ENCODE assay signal across 26 cellular contexts in the genomic region with DNA sequence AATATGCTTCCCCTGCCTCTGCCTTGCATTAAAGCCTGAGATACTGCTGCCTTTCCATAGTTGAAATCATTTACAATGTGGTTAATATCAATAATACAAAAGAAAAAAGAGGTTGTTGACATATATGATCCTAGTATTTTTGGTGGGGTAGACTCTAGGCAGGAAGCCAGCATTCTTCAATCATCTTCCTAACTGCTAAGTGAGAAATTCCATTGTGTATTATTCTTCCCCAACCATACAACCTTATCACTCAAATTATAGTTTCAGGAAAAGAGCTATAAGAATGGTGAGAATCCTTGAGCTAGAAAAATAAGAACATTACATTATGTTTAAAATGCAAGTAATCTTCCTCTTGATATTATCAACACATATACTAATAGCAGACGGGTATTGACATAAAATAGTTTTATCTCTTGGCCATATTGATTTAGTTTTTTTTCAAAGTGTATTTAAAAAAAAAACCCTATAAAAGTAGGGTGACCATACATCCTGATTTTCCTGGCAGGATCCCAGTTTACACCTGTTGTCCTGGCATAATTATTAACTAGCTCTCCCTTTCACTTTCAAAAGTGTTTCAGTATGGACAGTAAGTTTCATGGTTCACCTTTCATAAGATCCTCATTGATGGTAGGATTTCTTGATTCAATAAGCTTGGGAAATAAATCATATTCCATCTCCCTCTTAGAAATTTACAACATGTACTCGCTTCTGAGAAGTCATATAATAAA. TPM values are rescaled to one million over a fixed set of nuclear protein-coding genes. Genes with fewer than 3 reads are reported as not detected.
A peak's percentile ranks its signal among the peaks of the same experiment; 100 is the strongest.
DNase-seq lines count a peak whose midpoint lies in the region; ATAC-seq and TF ChIP-seq lines count a peak whose summit lies in the region.
"Had no signal": no experiment of that assay in that cellular context is flagged by ENCODE, and none has a peak within 500 bp of the region (broad histone marks: within the 10 kb centered on the region; RNA-seq: fewer than 3 reads in every experiment).

No MANE protein-coding gene starts in this region.

- intact Hi-C loops in colonic mucosa (cut with DNase I) (no loop called here), stomach (cut with DNase I; ENCODE audit: low total_unique reads) (no loop called here), heart right ventricle (cut with DNase I) (no loop called here)

- H3K27ac ChIP-seq in colonic mucosa (peak overlapping the region; percentile 74), liver (ENCODE audit: low read depth in 1 of 2, low read length in 2 of 2) (no peak overlapping the region), stomach (peak overlapping the region in 3 of 5 donors; percentile 7 to 52 (median 34)), heart right ventricle (no peak overlapping the region)
- H3K27ac ChIP-seq: C4-2B, coronary artery, esophagus muscularis mucosa, sigmoid colon, SJSA1, vagina had no signal

- TF ChIP-seq RAD21 in liver (IDR thresholded peaks at IDR 0.05), result no peak

- no peaks in the 10 kb centered on the region for H3K4me1 ChIP-seq in colonic mucosa
- H3K4me1 ChIP-seq in liver (ENCODE audit: control insufficient read depth in 4 of 4, insufficient read depth in 4 of 4, low read length in 3 of 4), result no peaks in the 10 kb centered on the region
- peaks cover 3 to 19% (median 10%) of the 10 kb centered on the region in 4 donors for H3K4me1 ChIP-seq in stomach
- H3K4me1 ChIP-seq in heart right ventricle, result peaks cover 0 to 8% (median 0%) of the 10 kb centered on the region in 9 donors
- H3K4me1 ChIP-seq: esophagus muscularis mucosa, sigmoid colon, SJSA1 had no signal

- TF ChIP-seq CTCF in LNCaP clone FGC (IDR thresholded peaks at IDR 0.05; ENCODE audit: control insufficient read depth, extremely low read depth, insufficient read depth), result no peak
- no peak for TF ChIP-seq CTCF in colonic mucosa (IDR thresholded peaks at IDR 0.05)
- no peak for TF ChIP-seq CTCF in liver (IDR thresholded peaks at IDR 0.05; ENCODE audit: low read depth, low read length, missing input control)
- no peak for TF ChIP-seq CTCF in stomach (IDR thresholded peaks at IDR 0.05)
- no peak for TF ChIP-seq CTCF in heart right ventricle (IDR thresholded peaks at IDR 0.05)

- H3K27me3 ChIP-seq in colonic mucosa (no peaks in the 10 kb centered on the region), liver (ENCODE audit: control insufficient read depth in 4 of 4, insufficient read depth in 4 of 4, low read length in 3 of 4) (no peaks in the 10 kb centered on the region), stomach (no peaks in the 10 kb centered on the region), heart right ventricle (no peaks in the 10 kb centered on the region)
- H3K27me3 ChIP-seq: esophagus muscularis mucosa, sigmoid colon, vagina had no signal

- no peak for TF ChIP-seq EP300 in stomach (IDR thresholded peaks at IDR 0.05)

- no peak overlapping the region for H3K9ac ChIP-seq in colonic mucosa (ENCODE audit: low read depth in 2 of 2, low read length in 2 of 2)
- no peak overlapping the region for H3K9ac ChIP-seq in liver (ENCODE audit: low read depth in 1 of 2, low read length in 2 of 2)

- no peak for TF ChIP-seq POLR2A in stomach (IDR thresholded peaks at IDR 0.05)

- 56% methylated on average over 2 of the region's 2 CpGs for WGBS in liver
- whole genome bisulfite sequencing in stomach, 5 donors, result 31 to 46% (median 43%) methylated on average over 2 of the region's 2 CpGs
- WGBS in heart right ventricle, 2 donors, result 81 to 82% methylated on average over 2 of the region's 2 CpGs

- no peak overlapping the region for H3K4me3 ChIP-seq in LNCaP clone FGC (ENCODE audit: low read depth, low read length)
- no peak overlapping the region for H3K4me3 ChIP-seq in colonic mucosa
- no peak overlapping the region for H3K4me3 ChIP-seq in liver (ENCODE audit: low read depth in 1 of 3, low read length in 3 of 3)
- H3K4me3 ChIP-seq in stomach, result no peak overlapping the region
- H3K4me3 ChIP-seq in heart right ventricle, result no peak overlapping the region
- H3K4me3 ChIP-seq: coronary artery, esophagus muscularis mucosa, lung, sigmoid colon, SJSA1, vagina had no signal

- no peaks in the 10 kb centered on the region for H3K36me3 ChIP-seq in colonic mucosa
- no peaks in the 10 kb centered on the region for H3K36me3 ChIP-seq in liver (ENCODE audit: control insufficient read depth in 4 of 4, insufficient read depth in 3 of 4, low read depth in 1 of 4, low read length in 3 of 4)
- H3K36me3 ChIP-seq in stomach, result no peaks in the 10 kb centered on the region
- no peaks in the 10 kb centered on the region for H3K36me3 ChIP-seq in heart right ventricle
- H3K36me3 ChIP-seq: esophagus muscularis mucosa, sigmoid colon, SJSA1, vagina had no signal

- H3K9me3 ChIP-seq in colonic mucosa, result no peaks in the 10 kb centered on the region
- no peaks in the 10 kb centered on the region for H3K9me3 ChIP-seq in liver (ENCODE audit: control insufficient read depth in 4 of 4, low read length in 3 of 4)
- no peaks in the 10 kb centered on the region for H3K9me3 ChIP-seq in stomach
- H3K9me3 ChIP-seq in heart right ventricle, result no peaks in the 10 kb centered on the region
- H3K9me3 ChIP-seq: Caco-2, esophagus muscularis mucosa, sigmoid colon, SJSA1, vagina had no signal

- ATAC-seq in GM18498 (IDR thresholded peaks at IDR 0.05; ENCODE audit: unreplicated experiment) (no peak), heart right ventricle (no peak)
- ATAC-seq: T-cell had no signal

- peak; percentile 82 for DNase-seq in LNCaP clone FGC (ENCODE audit: low read depth)
- peak; percentile 54 for DNase-seq in colonic mucosa
- DNase-seq in stomach, result no peak
- no peak for DNase-seq in NCI-H1092 treated with DMSO at 0.1 percent for 48 hours (lab: John Stamatoyannopoulos, UW)
- no peak for DNase-seq in heart right ventricle
- DNase-seq in SKM-1 treated with dmso at 0.1 percent for 144 hours (lab: John Stamatoyannopoulos, UW; ENCODE audit: unreplicated experiment), result no peak
- DNase-seq: activated CD4-positive, alpha-beta T cell treated with anti-CD3 and anti-CD28 coated beads, Interleukin-2, amount 50 U/mL, for 4 hours; activated naive CD4-positive, alpha-beta T cell treated with anti-CD3 and anti-CD28 coated beads for 36 hours; Caco-2; foreskin melanocyte; hippocampal formation; Karpas-422; NCI-H1105; NCI-H1930; NCI-H69; sigmoid colon; stimulated activated CD4-positive, alpha-beta T cell treated with anti-CD3 and anti-CD28 coated beads, Interleukin-15, amount 100 ng/mL, for 24 hours; T-cell had no signal

TF ChIP-seq in liver, 16 proteins besides CTCF, POLR2A, EP300 and RAD21:
- TF ChIP-seq, protein P1, sequence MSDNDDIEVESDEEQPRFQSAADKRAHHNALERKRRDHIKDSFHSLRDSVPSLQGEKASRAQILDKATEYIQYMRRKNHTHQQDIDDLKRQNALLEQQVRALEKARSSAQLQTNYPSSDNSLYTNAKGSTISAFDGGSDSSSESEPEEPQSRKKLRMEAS (IDR thresholded peaks at IDR 0.05), result no peak
- TF ChIP-seq YY1 (IDR thresholded peaks at IDR 0.05), result peak; percentile 12
- TF ChIP-seq HNF4A (conservative IDR thresholded peaks at IDR 0.05), result peak; percentile 12 to 14

RNA-seq across cellular contexts. Expression of a gene that starts 33.4 kb away (rescaled TPM):
- total RNA-seq in colonic mucosa (100 to 1,000 TPM in 1 of 2 donors, 10 to 100 TPM in 1; 54.9 to 126 TPM), liver (10 to 100 TPM; 18.2 to 20.7 TPM), stomach (10 to 100 TPM in 4 of 5 donors, 1 to 10 TPM in 1; 9.0 to 56.7 (median 23.7) TPM), heart right ventricle (10 to 100 TPM; 21.6 to 30.0 (median 25.2) TPM)
- polyA plus RNA-seq in liver (10 to 100 TPM; 12.9 to 18.1 TPM), stomach (10 to 100 TPM; 12.2 to 33.5 (median 19.7) TPM), heart right ventricle (10 to 100 TPM; 10.7 to 15.0 TPM)

Comparison
In these comparisons a context has a peak if more than half of its experiments do, and no peak if none do; other contexts are left out.
1. DNase-seq: peak in LNCaP clone FGC (single experiment) and colonic mucosa (single experiment); none in stomach (single experiment), NCI-H1092 treated with DMSO at 0.1 percent for 48 hours (single experiment), heart right ventricle (0 of 2) and SKM-1 treated with dmso at 0.1 percent for 144 hours (single experiment).
2. H3K27ac ChIP-seq: peak in colonic mucosa (single experiment) and stomach (3 of 5); none in liver (0 of 2) and heart right ventricle (0 of 10).